ENCODE assay signal across 9 cellular contexts in the genomic region with DNA sequence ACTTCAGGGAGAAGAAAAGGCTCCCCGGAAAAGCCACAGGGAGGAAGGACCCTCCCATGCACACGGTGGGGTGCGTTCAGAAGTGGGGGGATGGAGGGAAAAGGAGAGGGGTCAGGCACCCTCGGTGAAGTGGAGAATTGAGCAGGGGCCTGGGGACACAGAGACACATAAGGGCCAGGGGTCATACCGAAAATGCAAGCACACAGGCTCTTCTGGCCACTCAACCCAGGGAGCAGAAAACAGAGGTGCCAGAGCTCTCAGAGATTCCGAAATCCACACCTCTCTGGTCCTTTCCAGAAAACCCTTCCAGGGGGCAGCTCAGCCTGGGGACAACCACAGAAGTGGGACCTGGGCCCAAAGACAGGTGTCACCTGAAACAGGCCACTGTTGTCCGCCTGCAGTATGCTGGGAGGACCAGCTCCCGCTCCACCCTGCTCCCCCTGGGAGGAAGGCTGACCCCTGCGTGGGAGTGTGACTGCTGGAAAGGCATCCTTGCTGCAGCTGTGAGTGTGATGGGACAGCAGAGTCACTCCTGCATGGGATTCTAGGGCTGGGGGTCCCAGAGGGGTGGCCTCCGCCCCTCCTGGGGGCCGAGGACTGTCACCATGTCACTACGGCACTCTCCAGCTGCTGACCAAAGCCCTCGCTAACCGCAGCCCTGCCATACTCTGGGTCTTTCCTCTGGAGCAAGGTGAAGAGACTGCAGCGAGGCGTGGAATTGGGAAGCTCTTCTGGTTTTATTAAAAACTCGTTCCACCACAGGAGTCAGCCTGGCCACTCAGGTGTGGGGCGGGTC.
A peak's percentile ranks its signal among the peaks of the same experiment; 100 is the strongest.
DNase-seq lines count a peak whose midpoint lies in the region; ATAC-seq and TF ChIP-seq lines count a peak whose summit lies in the region.
"Had no signal": no experiment of that assay in that cellular context is flagged by ENCODE, and none has a peak within 500 bp of the region (broad histone marks: within the 10 kb centered on the region; RNA-seq: fewer than 3 reads in every experiment).

No MANE protein-coding gene starts in this region.

- peak overlapping the region; percentile 92 for H3K27ac Mint-ChIP-seq in mesothelial cell of epicardium

- H3K4me3 ChIP-seq in coronary artery (peak overlapping the region; percentile 85), tibial artery (peak overlapping the region; percentile 62 to 67)

- peaks cover 7% of the 10 kb centered on the region for H3K36me3 Mint-ChIP-seq in activated T-cell treated with anti-CD3 and anti-CD28 coated beads, Interleukin-2, amount 50 U/mL, for 4 hours (ENCODE audit: insufficient read depth)
- H3K36me3 Mint-ChIP-seq in mesothelial cell of epicardium, result peaks cover 11% of the 10 kb centered on the region

- no peak for DNase-seq in activated T-cell treated with anti-CD3 and anti-CD28 coated beads, Interleukin-2, amount 50 U/mL, for 4 hours
- no peak for DNase-seq in activated T-cell treated with anti-CD3 and anti-CD28 coated beads, Interleukin-2, amount 50 U/mL, for 48 hours
- no peak for DNase-seq in coronary artery (ENCODE audit: low spot score)
- no peak for DNase-seq in mesothelial cell of epicardium (ENCODE audit: low spot score in 2 of 2, unreplicated experiment in 2 of 2)
- no peak for DNase-seq in tibial artery
- no peak for DNase-seq in NCI-H1105 treated with DMSO at 0.1 percent for 48 hours (lab: John Stamatoyannopoulos, UW)
- DNase-seq in NCI-H2196 treated with DMSO at 0.1 percent for 48 hours (lab: John Stamatoyannopoulos, UW; ENCODE audit: unreplicated experiment), result no peak
- DNase-seq in NCI-H187 treated with DMSO at 0.1 percent for 48 hours (lab: John Stamatoyannopoulos, UW), result no peak
- DNase-seq: amniotic stem cell had no signal

- H3K27ac ChIP-seq in coronary artery (peak overlapping the region; percentile 70 to 89), tibial artery (peak overlapping the region; percentile 81 to 95)

- TF ChIP-seq CTCF in coronary artery (IDR thresholded peaks at IDR 0.05), result no peak
- no peak for TF ChIP-seq CTCF in mesothelial cell of epicardium (IDR thresholded peaks at IDR 0.05; ENCODE audit: unreplicated experiment)
- no peak for TF ChIP-seq CTCF in tibial artery (IDR thresholded peaks at IDR 0.05)

- H3K27me3 Mint-ChIP-seq in activated T-cell treated with anti-CD3 and anti-CD28 coated beads, Interleukin-2, amount 50 U/mL, for 4 hours (ENCODE audit: low read depth), result no peaks in the 10 kb centered on the region
- H3K27me3 Mint-ChIP-seq in mesothelial cell of epicardium (ENCODE audit: low read depth), result no peaks in the 10 kb centered on the region

- ATAC-seq in activated T-cell treated with anti-CD3 and anti-CD28 coated beads, Interleukin-2, amount 50 U/mL, for 4 hours, result no peak

- no peaks in the 10 kb centered on the region for H3K27me3 ChIP-seq in tibial artery

- no peaks in the 10 kb centered on the region for H3K9me3 ChIP-seq in tibial artery

- no peaks in the 10 kb centered on the region for H3K9me3 Mint-ChIP-seq in activated T-cell treated with anti-CD3 and anti-CD28 coated beads, Interleukin-2, amount 50 U/mL, for 4 hours
- no peaks in the 10 kb centered on the region for H3K9me3 Mint-ChIP-seq in mesothelial cell of epicardium

- peak overlapping the region; percentile 74 for H3K4me3 Mint-ChIP-seq in activated T-cell treated with anti-CD3 and anti-CD28 coated beads, Interleukin-2, amount 50 U/mL, for 4 hours
- peak overlapping the region; percentile 64 for H3K4me3 Mint-ChIP-seq in mesothelial cell of epicardium

- peaks cover 9% of the 10 kb centered on the region for H3K4me1 Mint-ChIP-seq in activated T-cell treated with anti-CD3 and anti-CD28 coated beads, Interleukin-2, amount 50 U/mL, for 4 hours (ENCODE audit: low read depth)
- H3K4me1 Mint-ChIP-seq in mesothelial cell of epicardium, result peaks cover 45% of the 10 kb centered on the region

- intact Hi-C loops in tibial artery (cut with DNase I; ENCODE audit: low total_unique reads), result no loop called here

- H3K36me3 ChIP-seq in tibial artery, result no peaks in the 10 kb centered on the region

- H3K4me1 ChIP-seq in tibial artery, result peaks cover 0 to 33% (median 16%) of the 10 kb centered on the region in 4 donors
